In genomic region chr15:59437473-59437776, GRCh38 we compare ENCODE assay signal across 8 cellular contexts. TPM values are rescaled to one million over a fixed set of nuclear protein-coding genes. Genes with fewer than 3 reads are reported as not detected.
DNase-seq lines count a peak whose midpoint lies in the region; ATAC-seq, FAIRE-seq and TF ChIP-seq lines count a peak whose summit lies in the region.

No MANE protein-coding gene starts in this region.

- no peak overlapping the region for H3K4ac ChIP-seq in mesendoderm (ENCODE audit: low read depth, low read length)

- H3K4me1 Mint-ChIP-seq in stimulated activated naive CD8-positive, alpha-beta T cell treated with anti-CD3 and anti-CD28 coated beads, Interleukin-15, Interleukin-2, amounts not matched to agents 100 ng/mL and 50 ng/mL, for 24 hours (ENCODE audit: low read depth) = peaks cover 20% of the 10 kb centered on the region
- peaks cover 4% of the 10 kb centered on the region for H3K4me1 Mint-ChIP-seq in astrocyte (ENCODE audit: low read depth, unreplicated experiment)

- peaks cover 46% of the 10 kb centered on the region for H3K27me3 ChIP-seq in astrocyte (ENCODE audit: insufficient read depth, low read length)
- peaks cover 27% of the 10 kb centered on the region for H3K27me3 ChIP-seq in mesendoderm (ENCODE audit: insufficient read depth, low read length, poor library complexity)
- no peaks in the 10 kb centered on the region for H3K27me3 ChIP-seq in aorta (ENCODE audit: control insufficient read depth in 1 of 2, insufficient read depth in 2 of 2, low read length in 1 of 2)

- H3K9me3 Mint-ChIP-seq in stimulated activated naive CD8-positive, alpha-beta T cell treated with anti-CD3 and anti-CD28 coated beads, Interleukin-15, Interleukin-2, amounts not matched to agents 100 ng/mL and 50 ng/mL, for 24 hours = no peaks in the 10 kb centered on the region
- H3K9me3 Mint-ChIP-seq in astrocyte (ENCODE audit: unreplicated experiment) = peaks cover 4% of the 10 kb centered on the region

- H3K4me3 Mint-ChIP-seq in stimulated activated naive CD8-positive, alpha-beta T cell treated with anti-CD3 and anti-CD28 coated beads, Interleukin-15, Interleukin-2, amounts not matched to agents 100 ng/mL and 50 ng/mL, for 24 hours = peak overlapping the region; percentile 79
- H3K4me3 Mint-ChIP-seq in astrocyte (ENCODE audit: unreplicated experiment) = peak overlapping the region; percentile 91

- H3K79me2 ChIP-seq in astrocyte (ENCODE audit: insufficient read depth, low read length) = no peaks in the 10 kb centered on the region
- no peaks in the 10 kb centered on the region for H3K79me2 ChIP-seq in mesendoderm (ENCODE audit: control insufficient read depth, insufficient read depth, low read length)

- no peak overlapping the region for H3K23ac ChIP-seq in mesendoderm (ENCODE audit: low read length)

- peak overlapping the region; percentile 64 for H3K4me3 ChIP-seq in astrocyte (ENCODE audit: insufficient read depth, low read depth, low read length)
- no peak overlapping the region for H3K4me3 ChIP-seq in mesendoderm (ENCODE audit: low read length)
- H3K4me3 ChIP-seq in aorta (ENCODE audit: low read length in 2 of 2) = peak overlapping the region; percentile 1 to 46

- H3K9me3 ChIP-seq in astrocyte (ENCODE audit: insufficient read depth, low read depth, low read length) = no peaks in the 10 kb centered on the region
- H3K9me3 ChIP-seq in aorta (ENCODE audit: control insufficient read depth, low read length) = no peaks in the 10 kb centered on the region

- peak overlapping the region; percentile 27 for H3K9ac ChIP-seq in astrocyte (ENCODE audit: low read length)
- H3K9ac ChIP-seq in mesendoderm (ENCODE audit: low read length) = no peak overlapping the region

- no peak overlapping the region for H2BK15ac ChIP-seq in mesendoderm (replicated peaks; ENCODE audit: low read depth)

- no peak for FAIRE-seq in astrocyte (lab: Jason Lieb, UNC)

- no peak overlapping the region for H3K27ac ChIP-seq in astrocyte (ENCODE audit: low read depth, low read length)
- H3K27ac ChIP-seq in mesendoderm (ENCODE audit: low read depth, low read length) = no peak overlapping the region
- no peak overlapping the region for H3K27ac ChIP-seq in aorta (ENCODE audit: low read depth in 1 of 2, low read length in 2 of 2)

- H3K36me3 ChIP-seq in astrocyte (ENCODE audit: insufficient read depth, low read length) = no peaks in the 10 kb centered on the region
- no peaks in the 10 kb centered on the region for H3K36me3 ChIP-seq in mesendoderm (ENCODE audit: control insufficient read depth, insufficient read depth, low read length)
- H3K36me3 ChIP-seq in aorta (ENCODE audit: control insufficient read depth in 1 of 2, insufficient read depth in 2 of 2, low read length in 1 of 2) = no peaks in the 10 kb centered on the region

- H4K20me1 ChIP-seq in astrocyte (ENCODE audit: insufficient read depth, low read length) = no peaks in the 10 kb centered on the region

- H3K4me2 ChIP-seq in astrocyte (ENCODE audit: low read length) (peak overlapping the region; percentile 94), mesendoderm (ENCODE audit: low read length) (peak overlapping the region; percentile 90)

- peaks cover 70% of the 10 kb centered on the region for H3K27me3 Mint-ChIP-seq in stimulated activated naive CD8-positive, alpha-beta T cell treated with anti-CD3 and anti-CD28 coated beads, Interleukin-15, Interleukin-2, amounts not matched to agents 100 ng/mL and 50 ng/mL, for 24 hours
- peaks cover 67% of the 10 kb centered on the region for H3K27me3 Mint-ChIP-seq in astrocyte (ENCODE audit: low read depth, unreplicated experiment)

- DNase-seq in stimulated activated naive CD8-positive, alpha-beta T cell treated with anti-CD3 and anti-CD28 coated beads, Interleukin-15, Interleukin-2, amounts not matched to agents 100 U/mL and 50 U/mL, for 24 hours = no peak
- DNase-seq in astrocyte (ENCODE audit: low read depth) (no peak), mesendoderm (no peak), aorta (no peak), cerebellum (ENCODE audit: low spot score) (no peak), pons (ENCODE audit: low spot score) (no peak)

- no peak overlapping the region for H2BK120ac ChIP-seq in mesendoderm (ENCODE audit: low read depth, low read length)

- ATAC-seq in stimulated activated naive CD8-positive, alpha-beta T cell treated with anti-CD3 and anti-CD28 coated beads, Interleukin-15, Interleukin-2, amounts not matched to agents 100 U/mL and 50 U/mL, for 24 hours = no peak
- ATAC-seq in aorta (ENCODE audit: low FRiP score) (no peak), GM18907 (IDR thresholded peaks at IDR 0.05; ENCODE audit: unreplicated experiment) (no peak)

- H3K56ac ChIP-seq in mesendoderm (ENCODE audit: low read length) = no peak overlapping the region

- H4K8ac ChIP-seq in mesendoderm (ENCODE audit: low read depth, low read length) = no peak overlapping the region

- no peak overlapping the region for H4K5ac ChIP-seq in mesendoderm (ENCODE audit: low read length)

- H2AK5ac ChIP-seq in mesendoderm (ENCODE audit: low read length) = no peak overlapping the region

- H2AFZ ChIP-seq in astrocyte (ENCODE audit: low read depth, low read length) = peak overlapping the region; percentile 47

- no peaks in the 10 kb centered on the region for H3K79me1 ChIP-seq in mesendoderm (ENCODE audit: low read length)

- H3K36me3 Mint-ChIP-seq in stimulated activated naive CD8-positive, alpha-beta T cell treated with anti-CD3 and anti-CD28 coated beads, Interleukin-15, Interleukin-2, amounts not matched to agents 100 ng/mL and 50 ng/mL, for 24 hours (ENCODE audit: low read depth) = no peaks in the 10 kb centered on the region
- H3K36me3 Mint-ChIP-seq in astrocyte (ENCODE audit: low read depth, unreplicated experiment) = peaks cover 1% of the 10 kb centered on the region

- WGBS in mesendoderm (ENCODE audit: extremely low coverage, insufficient coverage, low lambda C conversion rate) = no CpG with 5 or more reads among the region's 15 CpGs
- WGBS in aorta, 2 donors = 0 to 1% methylated on average over 15 of the region's 15 CpGs

- no peak for TF ChIP-seq CTCF in astrocyte (IDR thresholded peaks at IDR 0.05; ENCODE audit: insufficient read depth, low read depth, low read length)

- H3K4me1 ChIP-seq in astrocyte (ENCODE audit: insufficient read depth, low read length) = peaks cover 9% of the 10 kb centered on the region
- H3K4me1 ChIP-seq in mesendoderm (ENCODE audit: control insufficient read depth, low read depth, low read length) = no peaks in the 10 kb centered on the region
- H3K4me1 ChIP-seq in aorta (ENCODE audit: control insufficient read depth in 1 of 2, insufficient read depth in 2 of 2, low read length in 2 of 2) = no peaks in the 10 kb centered on the region

- intact Hi-C loops in aorta (cut with DNase I) = no loop called here

- H3K18ac ChIP-seq in mesendoderm (ENCODE audit: low read length) = no peak overlapping the region

- no peak overlapping the region for H3K27ac Mint-ChIP-seq in stimulated activated naive CD8-positive, alpha-beta T cell treated with anti-CD3 and anti-CD28 coated beads, Interleukin-15, Interleukin-2, amounts not matched to agents 100 ng/mL and 50 ng/mL, for 24 hours
- no peak overlapping the region for H3K27ac Mint-ChIP-seq in astrocyte (ENCODE audit: unreplicated experiment)

- no peak overlapping the region for H2BK5ac ChIP-seq in mesendoderm (ENCODE audit: low read length)

RNA-seq across cellular contexts. Expression of gene FAM81A, which starts 0.6 kb away (rescaled TPM):
- total RNA-seq in astrocyte (0.73 and 0.94 TPM in 2 replicates), aorta (1 to 10 TPM in 1 of 2 donors, under 1 TPM in 1; 0.97 to 1.2 TPM), cerebellum (4.9 TPM)
- polyA plus RNA-seq in mesendoderm (2013, experiment 1 of 2) = 0.32 TPM
- polyA plus RNA-seq in mesendoderm (2013, experiment 2 of 2) = 0.42 TPM
- under 1 TPM; 0.88 to 0.92 TPM for polyA plus RNA-seq in aorta
